In the genomic region with DNA sequence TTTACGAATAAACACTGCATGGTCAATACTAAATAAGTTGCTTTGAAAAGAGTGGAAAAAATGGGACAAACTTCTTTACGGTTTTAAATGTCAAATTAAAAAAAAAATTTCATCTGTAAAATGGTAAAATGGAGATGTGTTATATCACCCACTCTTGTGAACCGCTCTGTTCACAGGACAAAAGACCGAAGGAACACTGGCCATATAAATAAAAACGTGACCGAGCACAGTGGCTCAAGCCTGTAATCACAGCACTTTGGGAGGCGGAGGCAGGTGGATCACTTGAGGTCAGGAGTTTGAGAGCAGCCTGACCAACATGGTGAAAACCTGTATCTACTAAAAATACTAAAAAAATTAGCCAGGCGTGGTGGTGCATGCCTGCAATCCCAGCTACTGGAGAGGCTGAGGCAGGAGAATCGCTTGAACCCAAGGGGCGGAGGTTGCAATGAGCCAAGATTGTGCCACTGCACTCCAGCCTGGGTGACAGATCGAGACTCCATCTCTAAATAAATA, we compare ENCODE assay signal across 1 cellular context.
A peak's percentile ranks its signal among the peaks of the same experiment; 100 is the strongest.
TF ChIP-seq lines count a peak whose summit lies in the region.

No MANE protein-coding gene starts in this region.

TF ChIP-seq in HepG2, 621 proteins besides CTCF, POLR2A, EP300 and RAD21:
- TF ChIP-seq PHF8 (CRISPR knock-in tag; IDR thresholded peaks at IDR 0.05) = peak; percentile 5; the same call in 1 of the 2 replicates
- TF ChIP-seq SAP130 (CRISPR knock-in tag; IDR thresholded peaks at IDR 0.05; ENCODE audit: low read depth) = peak; percentile 41
- TF ChIP-seq ZNF292 (CRISPR knock-in tag; IDR thresholded peaks at IDR 0.05; ENCODE audit: borderline replicate concordance, low read depth) = peak; percentile 66; the same call in 1 of the 2 replicates
- TF ChIP-seq BHLHE40 (IDR thresholded peaks at IDR 0.05; ENCODE audit: low read length) = peak; percentile 45; the same call in 1 of the 2 replicates
- peak; percentile 3 for TF ChIP-seq KMT2A (CRISPR knock-in tag; IDR thresholded peaks at IDR 0.05)
- peak; percentile 46 for TF ChIP-seq ZNF770 (CRISPR knock-in tag; IDR thresholded peaks at IDR 0.05)
- 0 out of 2 replicates have a peak, but pooled peaks have one; percentile 2 for TF ChIP-seq ZMAT3 (CRISPR knock-in tag; conservative IDR thresholded peaks at IDR 0.05)
